Comparison of ENCODE assay signal across 8 cellular contexts in the genomic region with DNA sequence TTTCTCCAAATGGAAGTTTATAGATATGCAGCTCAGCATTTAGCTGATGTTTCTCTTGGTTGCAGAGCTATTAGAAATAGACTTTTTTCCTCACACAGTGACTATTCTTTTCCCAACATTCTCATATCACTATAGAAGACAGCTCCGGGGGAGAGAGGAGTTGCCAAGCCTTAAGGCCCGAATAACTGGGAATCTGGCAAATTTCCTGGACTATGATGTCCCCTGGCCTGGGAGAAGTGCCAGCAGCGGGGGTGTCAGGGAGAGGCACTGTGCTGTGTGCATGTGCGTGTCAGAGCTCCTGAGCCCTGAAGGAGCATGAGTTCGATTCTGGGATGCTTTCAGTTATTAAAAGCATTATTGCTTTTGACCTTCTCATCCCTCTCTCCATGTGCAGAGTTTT.
DNase-seq lines count a peak whose midpoint lies in the region; ATAC-seq and TF ChIP-seq lines count a peak whose summit lies in the region.

No MANE protein-coding gene starts in this region.

- H3K4me2 ChIP-seq in GM23248 (ENCODE audit: unreplicated experiment): peak overlapping the region; percentile 76

- H3K9ac ChIP-seq in GM23248: peak overlapping the region; percentile 58

- no peak for TF ChIP-seq POLR2A in stomach (IDR thresholded peaks at IDR 0.05)

- H3K27me3 ChIP-seq in GM23248 (replicated peaks; ENCODE audit: insufficient read depth) (no peaks in the 10 kb centered on the region), stomach (no peaks in the 10 kb centered on the region)
- no peaks in the 10 kb centered on the region for H3K27me3 ChIP-seq in CD8-positive, alpha-beta T cell (ENCODE audit: insufficient read depth, low read length)

- H2AFZ ChIP-seq in GM23248: no peak overlapping the region; the same call in 1 of the 2 replicates

- no peaks in the 10 kb centered on the region for H3K36me3 Mint-ChIP-seq in immature natural killer cell
- no peaks in the 10 kb centered on the region for H3K36me3 Mint-ChIP-seq in CD8-positive, alpha-beta T cell

- H3K27ac Mint-ChIP-seq in immature natural killer cell: no peak overlapping the region
- H3K27ac Mint-ChIP-seq in CD8-positive, alpha-beta T cell: no peak overlapping the region

- no peak overlapping the region for H3K4me3 Mint-ChIP-seq in immature natural killer cell
- no peak overlapping the region for H3K4me3 Mint-ChIP-seq in CD8-positive, alpha-beta T cell

- H3K4me1 Mint-ChIP-seq in immature natural killer cell: peaks cover 11 to 12% of the 10 kb centered on the region in 2 donors
- H3K4me1 Mint-ChIP-seq in CD8-positive, alpha-beta T cell (ENCODE audit: low read depth): peaks cover 15% of the 10 kb centered on the region

- peak; percentile 84 for ATAC-seq in left ventricle myocardium superior
- ATAC-seq in GM21367 (IDR thresholded peaks at IDR 0.05; ENCODE audit: unreplicated experiment): no peak
- no peak for ATAC-seq in CD8-positive, alpha-beta T cell

- H3K9me3 ChIP-seq in GM23248 (ENCODE audit: low read depth): no peaks in the 10 kb centered on the region
- no peaks in the 10 kb centered on the region for H3K9me3 ChIP-seq in stomach
- H3K9me3 ChIP-seq in CD8-positive, alpha-beta T cell (ENCODE audit: low read length): no peaks in the 10 kb centered on the region

- no peak for TF ChIP-seq EP300 in stomach (IDR thresholded peaks at IDR 0.05)

- H3K36me3 ChIP-seq in GM23248 (ENCODE audit: low read depth) (no peaks in the 10 kb centered on the region), stomach (no peaks in the 10 kb centered on the region)
- H3K36me3 ChIP-seq in CD8-positive, alpha-beta T cell (ENCODE audit: insufficient read depth, low read length): no peaks in the 10 kb centered on the region

- H3K4me1 ChIP-seq in GM23248 (ENCODE audit: insufficient read depth) (peaks cover 47% of the 10 kb centered on the region), stomach (peaks cover 45 to 71% (median 46%) of the 10 kb centered on the region in 4 donors)
- H3K4me1 ChIP-seq in CD8-positive, alpha-beta T cell (ENCODE audit: insufficient read depth, low read length): peaks cover 9% of the 10 kb centered on the region

- POLR2A ChIA-PET in CD8-positive, alpha-beta T cell (lab: Charles Lee): interaction anchor here (1.1 kb wide), 1 partner anchor 37 kb away, joined by 3 read pairs; no protein-coding TSS in a partner anchor

- in situ Hi-C loops in GM23248 (cut with MboI): no loop called here

- peak overlapping the region; percentile 85 for H3K27ac ChIP-seq in GM23248
- peak overlapping the region in 4 of 5 donors; percentile 68 to 78 (median 72) for H3K27ac ChIP-seq in stomach
- no peak overlapping the region for H3K27ac ChIP-seq in CD8-positive, alpha-beta T cell (ENCODE audit: low read depth, low read length)

- intact Hi-C loops in left ventricle myocardium superior (cut with micrococcal nuclease): no loop called here
- intact Hi-C loops in stomach (cut with DNase I; ENCODE audit: low total_unique reads): no loop called here
- intact Hi-C loops in CD8-positive, alpha-beta T cell (cut with DNase I, micrococcal nuclease): no loop called here

- H4K20me1 ChIP-seq in GM23248 (ENCODE audit: insufficient read depth): no peaks in the 10 kb centered on the region

- no peaks in the 10 kb centered on the region for H3K9me3 Mint-ChIP-seq in immature natural killer cell
- H3K9me3 Mint-ChIP-seq in CD8-positive, alpha-beta T cell: no peaks in the 10 kb centered on the region

- H3K27me3 Mint-ChIP-seq in immature natural killer cell (ENCODE audit: low read depth in 3 of 3): peaks cover 0 to 2% (median 2%) of the 10 kb centered on the region in 3 donors
- no peaks in the 10 kb centered on the region for H3K27me3 Mint-ChIP-seq in CD8-positive, alpha-beta T cell (ENCODE audit: low read depth)

- CTCF ChIA-PET in CD8-positive, alpha-beta T cell (lab: Charles Lee): no interaction called here

- H3F3A ChIP-seq in GM23248 (ENCODE audit: insufficient read depth): peaks cover 40% of the 10 kb centered on the region

- no peak for TF ChIP-seq CTCF in stomach (IDR thresholded peaks at IDR 0.05)
- TF ChIP-seq CTCF in CD8-positive, alpha-beta T cell (IDR thresholded peaks at IDR 0.05): no peak

- peaks cover 32% of the 10 kb centered on the region for H3K79me2 ChIP-seq in GM23248 (ENCODE audit: insufficient read depth)

- DNase-seq in GM23248 (peak; percentile 95), amniotic stem cell (lab: John Stamatoyannopoulos, UW) (peak; percentile 73), left ventricle myocardium superior (peak; percentile 79), stomach (peak; percentile 33), immature natural killer cell (no peak), NCI-H128 (lab: John Stamatoyannopoulos, UW; ENCODE audit: unreplicated experiment) (no peak)
- no peak for DNase-seq in CD8-positive, alpha-beta T cell

- no peaks in the 10 kb centered on the region for H3K9me2 ChIP-seq in GM23248 (ENCODE audit: insufficient read depth)

- WGBS in GM23248 (ENCODE audit: low coverage in 1 of 2, low lambda C conversion rate in 2 of 2, missing lambda C conversion rate in 2 of 2), 2 experiments: 2 to 5% methylated on average over 5 of the region's 5 CpGs
- WGBS in stomach, 5 donors: 15 to 26% (median 21%) methylated on average over 5 of the region's 5 CpGs

- H3K4me3 ChIP-seq in GM23248 (peak overlapping the region; percentile 19), stomach (no peak overlapping the region)
- no peak overlapping the region for H3K4me3 ChIP-seq in CD8-positive, alpha-beta T cell (ENCODE audit: low read depth, low read length)

Comparison
In these comparisons a context has a peak if more than half of its experiments do, and no peak if none do; other contexts are left out.
1. DNase-seq: peak in GM23248 (single experiment), amniotic stem cell (single experiment), left ventricle myocardium superior (single experiment) and stomach (single experiment); none in immature natural killer cell (0 of 3), CD8-positive, alpha-beta T cell (0 of 7) and NCI-H128 (single experiment).